In the genomic region with DNA sequence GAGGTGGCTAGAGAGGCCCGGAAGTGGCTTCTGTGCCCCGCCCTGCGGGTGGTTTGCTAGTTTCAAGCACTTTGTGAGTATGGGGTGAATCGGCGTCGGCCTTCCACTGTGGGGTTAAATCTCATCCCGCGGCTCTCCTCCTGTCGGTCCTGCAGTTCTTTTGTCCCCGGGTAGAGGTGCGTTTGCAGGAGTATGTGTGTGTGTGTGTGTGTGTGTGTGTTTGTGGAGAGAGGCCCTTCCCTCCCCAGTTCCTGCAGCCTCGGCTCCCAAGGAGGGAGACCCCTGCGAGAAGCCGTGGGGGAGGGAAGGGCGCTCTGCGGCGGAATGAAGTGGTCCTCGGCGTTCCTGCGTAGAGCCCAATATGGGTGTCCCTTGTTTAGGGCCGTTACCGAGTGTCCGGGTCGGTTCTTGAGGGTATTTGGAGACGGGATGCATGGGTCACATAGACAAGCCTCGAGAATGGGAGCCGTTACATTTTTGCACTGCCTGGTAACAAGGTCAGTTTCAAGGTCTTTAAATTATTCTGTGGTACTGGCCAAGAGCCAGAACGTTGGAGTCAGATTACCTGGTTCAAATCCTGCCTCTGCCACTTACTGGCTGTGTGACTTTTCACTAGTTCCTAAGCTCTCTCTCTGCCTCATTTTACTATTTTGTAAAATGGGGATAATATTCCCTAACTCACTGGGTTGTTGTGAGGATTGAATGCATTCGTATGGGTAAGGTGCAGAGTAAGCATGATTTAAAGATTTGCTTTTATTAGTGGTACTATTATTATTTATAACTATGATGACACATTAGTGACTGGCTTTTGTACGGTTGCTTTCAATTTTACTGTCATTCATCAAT, we compare ENCODE assay signal across 1 cellular context.
TF ChIP-seq lines count a peak whose summit lies in the region.

A gene (plus strand): TSS at position 56 of the 846 bp plus-strand sequence. CDS start 9,640 bp downstream, outside the sequence.

TF ChIP-seq in HepG2, 621 proteins besides CTCF, POLR2A, EP300 and RAD21 (continued from another document and continues in another):
- TF ChIP-seq, protein P1, sequence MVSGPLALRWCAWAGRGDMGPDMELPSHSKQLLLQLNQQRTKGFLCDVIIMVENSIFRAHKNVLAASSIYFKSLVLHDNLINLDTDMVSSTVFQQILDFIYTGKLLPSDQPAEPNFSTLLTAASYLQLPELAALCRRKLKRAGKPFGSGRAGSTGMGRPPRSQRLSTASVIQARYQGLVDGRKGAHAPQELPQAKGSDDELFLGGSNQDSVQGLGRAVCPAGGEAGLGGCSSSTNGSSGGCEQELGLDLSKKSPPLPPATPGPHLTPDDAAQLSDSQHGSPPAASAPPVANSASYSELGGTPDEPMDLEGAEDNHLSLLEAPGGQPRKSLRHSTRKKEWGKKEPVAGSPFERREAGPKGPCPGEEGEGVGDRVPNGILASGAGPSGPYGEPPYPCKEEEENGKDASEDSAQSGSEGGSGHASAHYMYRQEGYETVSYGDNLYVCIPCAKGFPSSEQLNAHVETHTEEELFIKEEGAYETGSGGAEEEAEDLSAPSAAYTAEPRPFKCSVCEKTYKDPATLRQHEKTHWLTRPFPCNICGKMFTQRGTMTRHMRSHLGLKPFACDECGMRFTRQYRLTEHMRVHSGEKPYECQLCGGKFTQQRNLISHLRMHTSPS (CRISPR knock-in tag; IDR thresholded peaks at IDR 0.05; ENCODE audit: low read depth), result no peak
- TF ChIP-seq ZNF572 (CRISPR knock-in tag; IDR thresholded peaks at IDR 0.05), result peak; percentile 96; the same call in 1 of the 2 replicates
- TF ChIP-seq ZNF746 (CRISPR knock-in tag; IDR thresholded peaks at IDR 0.05), result no peak
- TF ChIP-seq KDM3A (CRISPR knock-in tag; IDR thresholded peaks at IDR 0.05; ENCODE audit: low read depth), result 0 out of 2 replicates have a peak, but pooled peaks have one; percentile 59
- TF ChIP-seq, protein P2, sequence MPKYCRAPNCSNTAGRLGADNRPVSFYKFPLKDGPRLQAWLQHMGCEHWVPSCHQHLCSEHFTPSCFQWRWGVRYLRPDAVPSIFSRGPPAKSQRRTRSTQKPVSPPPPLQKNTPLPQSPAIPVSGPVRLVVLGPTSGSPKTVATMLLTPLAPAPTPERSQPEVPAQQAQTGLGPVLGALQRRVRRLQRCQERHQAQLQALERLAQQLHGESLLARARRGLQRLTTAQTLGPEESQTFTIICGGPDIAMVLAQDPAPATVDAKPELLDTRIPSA (CRISPR knock-in tag; IDR thresholded peaks at IDR 0.05; ENCODE audit: borderline replicate concordance), result no peak; the same call in 1 of the 2 replicates
- no peak for TF ChIP-seq EZH2 (conservative IDR thresholded peaks at IDR 0.05; ENCODE audit: low read depth, low read length)
- TF ChIP-seq, protein P3, sequence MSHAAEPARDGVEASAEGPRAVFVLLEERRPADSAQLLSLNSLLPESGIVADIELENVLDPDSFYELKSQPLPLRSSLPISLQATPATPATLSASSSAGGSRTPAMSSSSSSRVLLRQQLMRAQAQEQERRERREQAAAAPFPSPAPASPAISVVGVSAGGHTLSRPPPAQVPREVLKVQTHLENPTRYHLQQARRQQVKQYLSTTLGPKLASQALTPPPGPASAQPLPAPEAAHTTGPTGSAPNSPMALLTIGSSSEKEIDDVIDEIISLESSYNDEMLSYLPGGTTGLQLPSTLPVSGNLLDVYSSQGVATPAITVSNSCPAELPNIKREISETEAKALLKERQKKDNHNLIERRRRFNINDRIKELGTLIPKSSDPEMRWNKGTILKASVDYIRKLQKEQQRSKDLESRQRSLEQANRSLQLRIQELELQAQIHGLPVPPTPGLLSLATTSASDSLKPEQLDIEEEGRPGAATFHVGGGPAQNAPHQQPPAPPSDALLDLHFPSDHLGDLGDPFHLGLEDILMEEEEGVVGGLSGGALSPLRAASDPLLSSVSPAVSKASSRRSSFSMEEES (CRISPR knock-in tag; IDR thresholded peaks at IDR 0.05), result no peak
- no peak for TF ChIP-seq NCOR1 (IDR thresholded peaks at IDR 0.05; ENCODE audit: borderline replicate concordance, low read length)
- TF ChIP-seq, protein P4, sequence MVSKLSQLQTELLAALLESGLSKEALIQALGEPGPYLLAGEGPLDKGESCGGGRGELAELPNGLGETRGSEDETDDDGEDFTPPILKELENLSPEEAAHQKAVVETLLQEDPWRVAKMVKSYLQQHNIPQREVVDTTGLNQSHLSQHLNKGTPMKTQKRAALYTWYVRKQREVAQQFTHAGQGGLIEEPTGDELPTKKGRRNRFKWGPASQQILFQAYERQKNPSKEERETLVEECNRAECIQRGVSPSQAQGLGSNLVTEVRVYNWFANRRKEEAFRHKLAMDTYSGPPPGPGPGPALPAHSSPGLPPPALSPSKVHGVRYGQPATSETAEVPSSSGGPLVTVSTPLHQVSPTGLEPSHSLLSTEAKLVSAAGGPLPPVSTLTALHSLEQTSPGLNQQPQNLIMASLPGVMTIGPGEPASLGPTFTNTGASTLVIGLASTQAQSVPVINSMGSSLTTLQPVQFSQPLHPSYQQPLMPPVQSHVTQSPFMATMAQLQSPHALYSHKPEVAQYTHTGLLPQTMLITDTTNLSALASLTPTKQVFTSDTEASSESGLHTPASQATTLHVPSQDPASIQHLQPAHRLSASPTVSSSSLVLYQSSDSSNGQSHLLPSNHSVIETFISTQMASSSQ (IDR thresholded peaks at IDR 0.05; ENCODE audit: low read depth), result no peak; the same call in 1 of the 2 replicates
- TF ChIP-seq, protein P4 (CRISPR knock-in tag; IDR thresholded peaks at IDR 0.05; ENCODE audit: borderline replicate concordance), result peak; percentile 76
- TF ChIP-seq NFE2L1 (CRISPR knock-in tag; IDR thresholded peaks at IDR 0.05; ENCODE audit: borderline replicate concordance), result no peak
- no peak for TF ChIP-seq NPAS2 (CRISPR knock-in tag; IDR thresholded peaks at IDR 0.05; ENCODE audit: borderline replicate concordance)
- no peak for TF ChIP-seq ZNF282 (IDR thresholded peaks at IDR 0.05; ENCODE audit: partially characterized antibody)
- TF ChIP-seq, protein P5, sequence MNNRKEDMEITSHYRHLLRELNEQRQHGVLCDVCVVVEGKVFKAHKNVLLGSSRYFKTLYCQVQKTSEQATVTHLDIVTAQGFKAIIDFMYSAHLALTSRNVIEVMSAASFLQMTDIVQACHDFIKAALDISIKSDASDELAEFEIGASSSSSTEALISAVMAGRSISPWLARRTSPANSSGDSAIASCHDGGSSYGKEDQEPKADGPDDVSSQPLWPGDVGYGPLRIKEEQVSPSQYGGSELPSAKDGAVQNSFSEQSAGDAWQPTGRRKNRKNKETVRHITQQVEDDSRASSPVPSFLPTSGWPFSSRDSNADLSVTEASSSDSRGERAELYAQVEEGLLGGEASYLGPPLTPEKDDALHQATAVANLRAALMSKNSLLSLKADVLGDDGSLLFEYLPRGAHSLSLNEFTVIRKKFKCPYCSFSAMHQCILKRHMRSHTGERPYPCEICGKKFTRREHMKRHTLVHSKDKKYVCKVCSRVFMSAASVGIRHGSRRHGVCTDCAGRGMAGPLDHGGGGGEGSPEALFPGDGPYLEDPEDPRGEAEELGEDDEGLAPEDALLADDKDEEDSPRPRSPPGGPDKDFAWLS (CRISPR knock-in tag; IDR thresholded peaks at IDR 0.05; ENCODE audit: borderline replicate concordance), result no peak
- peak; percentile 93 for TF ChIP-seq KMT2A (CRISPR knock-in tag; IDR thresholded peaks at IDR 0.05)
- 0 out of 2 replicates have a peak, but pooled peaks have one; percentile 7 for TF ChIP-seq MAF1 (CRISPR knock-in tag; IDR thresholded peaks at IDR 0.05; ENCODE audit: borderline replicate concordance)
- TF ChIP-seq ELF3 (CRISPR knock-in tag; IDR thresholded peaks at IDR 0.05), result peak; percentile 84; the same call in 1 of the 2 replicates
- TF ChIP-seq, protein P6, sequence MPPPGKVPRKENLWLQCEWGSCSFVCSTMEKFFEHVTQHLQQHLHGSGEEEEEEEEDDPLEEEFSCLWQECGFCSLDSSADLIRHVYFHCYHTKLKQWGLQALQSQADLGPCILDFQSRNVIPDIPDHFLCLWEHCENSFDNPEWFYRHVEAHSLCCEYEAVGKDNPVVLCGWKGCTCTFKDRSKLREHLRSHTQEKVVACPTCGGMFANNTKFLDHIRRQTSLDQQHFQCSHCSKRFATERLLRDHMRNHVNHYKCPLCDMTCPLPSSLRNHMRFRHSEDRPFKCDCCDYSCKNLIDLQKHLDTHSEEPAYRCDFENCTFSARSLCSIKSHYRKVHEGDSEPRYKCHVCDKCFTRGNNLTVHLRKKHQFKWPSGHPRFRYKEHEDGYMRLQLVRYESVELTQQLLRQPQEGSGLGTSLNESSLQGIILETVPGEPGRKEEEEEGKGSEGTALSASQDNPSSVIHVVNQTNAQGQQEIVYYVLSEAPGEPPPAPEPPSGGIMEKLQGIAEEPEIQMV (CRISPR knock-in tag; IDR thresholded peaks at IDR 0.05; ENCODE audit: low read depth), result no peak
- TF ChIP-seq TCF12 (IDR thresholded peaks at IDR 0.05), result no peak
- TF ChIP-seq TCF12 (CRISPR knock-in tag; IDR thresholded peaks at IDR 0.05), result 0 out of 2 replicates have a peak, but pooled peaks have one; percentile 31
- TF ChIP-seq, protein P7, sequence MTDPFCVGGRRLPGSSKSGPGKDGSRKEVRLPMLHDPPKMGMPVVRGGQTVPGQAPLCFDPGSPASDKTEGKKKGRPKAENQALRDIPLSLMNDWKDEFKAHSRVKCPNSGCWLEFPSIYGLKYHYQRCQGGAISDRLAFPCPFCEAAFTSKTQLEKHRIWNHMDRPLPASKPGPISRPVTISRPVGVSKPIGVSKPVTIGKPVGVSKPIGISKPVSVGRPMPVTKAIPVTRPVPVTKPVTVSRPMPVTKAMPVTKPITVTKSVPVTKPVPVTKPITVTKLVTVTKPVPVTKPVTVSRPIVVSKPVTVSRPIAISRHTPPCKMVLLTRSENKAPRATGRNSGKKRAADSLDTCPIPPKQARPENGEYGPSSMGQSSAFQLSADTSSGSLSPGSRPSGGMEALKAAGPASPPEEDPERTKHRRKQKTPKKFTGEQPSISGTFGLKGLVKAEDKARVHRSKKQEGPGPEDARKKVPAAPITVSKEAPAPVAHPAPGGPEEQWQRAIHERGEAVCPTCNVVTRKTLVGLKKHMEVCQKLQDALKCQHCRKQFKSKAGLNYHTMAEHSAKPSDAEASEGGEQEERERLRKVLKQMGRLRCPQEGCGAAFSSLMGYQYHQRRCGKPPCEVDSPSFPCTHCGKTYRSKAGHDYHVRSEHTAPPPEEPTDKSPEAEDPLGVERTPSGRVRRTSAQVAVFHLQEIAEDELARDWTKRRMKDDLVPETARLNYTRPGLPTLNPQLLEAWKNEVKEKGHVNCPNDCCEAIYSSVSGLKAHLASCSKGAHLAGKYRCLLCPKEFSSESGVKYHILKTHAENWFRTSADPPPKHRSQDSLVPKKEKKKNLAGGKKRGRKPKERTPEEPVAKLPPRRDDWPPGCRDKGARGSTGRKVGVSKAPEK (CRISPR knock-in tag; IDR thresholded peaks at IDR 0.05; ENCODE audit: borderline replicate concordance), result peak; percentile 76; the same call in 1 of the 2 replicates
- TF ChIP-seq TBX3 (IDR thresholded peaks at IDR 0.05; ENCODE audit: borderline replicate concordance), result 0 out of 2 replicates have a peak, but pooled peaks have one; percentile 23
- TF ChIP-seq GZF1 (CRISPR knock-in tag; IDR thresholded peaks at IDR 0.05), result peak; percentile 74; the same call in 1 of the 2 replicates
- TF ChIP-seq SMARCC2 (IDR thresholded peaks at IDR 0.05), result no peak
- TF ChIP-seq, protein P8, sequence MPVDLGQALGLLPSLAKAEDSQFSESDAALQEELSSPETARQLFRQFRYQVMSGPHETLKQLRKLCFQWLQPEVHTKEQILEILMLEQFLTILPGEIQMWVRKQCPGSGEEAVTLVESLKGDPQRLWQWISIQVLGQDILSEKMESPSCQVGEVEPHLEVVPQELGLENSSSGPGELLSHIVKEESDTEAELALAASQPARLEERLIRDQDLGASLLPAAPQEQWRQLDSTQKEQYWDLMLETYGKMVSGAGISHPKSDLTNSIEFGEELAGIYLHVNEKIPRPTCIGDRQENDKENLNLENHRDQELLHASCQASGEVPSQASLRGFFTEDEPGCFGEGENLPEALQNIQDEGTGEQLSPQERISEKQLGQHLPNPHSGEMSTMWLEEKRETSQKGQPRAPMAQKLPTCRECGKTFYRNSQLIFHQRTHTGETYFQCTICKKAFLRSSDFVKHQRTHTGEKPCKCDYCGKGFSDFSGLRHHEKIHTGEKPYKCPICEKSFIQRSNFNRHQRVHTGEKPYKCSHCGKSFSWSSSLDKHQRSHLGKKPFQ (CRISPR knock-in tag; IDR thresholded peaks at IDR 0.05; ENCODE audit: insufficient replicate concordance), result no peak
- TF ChIP-seq, protein P9, sequence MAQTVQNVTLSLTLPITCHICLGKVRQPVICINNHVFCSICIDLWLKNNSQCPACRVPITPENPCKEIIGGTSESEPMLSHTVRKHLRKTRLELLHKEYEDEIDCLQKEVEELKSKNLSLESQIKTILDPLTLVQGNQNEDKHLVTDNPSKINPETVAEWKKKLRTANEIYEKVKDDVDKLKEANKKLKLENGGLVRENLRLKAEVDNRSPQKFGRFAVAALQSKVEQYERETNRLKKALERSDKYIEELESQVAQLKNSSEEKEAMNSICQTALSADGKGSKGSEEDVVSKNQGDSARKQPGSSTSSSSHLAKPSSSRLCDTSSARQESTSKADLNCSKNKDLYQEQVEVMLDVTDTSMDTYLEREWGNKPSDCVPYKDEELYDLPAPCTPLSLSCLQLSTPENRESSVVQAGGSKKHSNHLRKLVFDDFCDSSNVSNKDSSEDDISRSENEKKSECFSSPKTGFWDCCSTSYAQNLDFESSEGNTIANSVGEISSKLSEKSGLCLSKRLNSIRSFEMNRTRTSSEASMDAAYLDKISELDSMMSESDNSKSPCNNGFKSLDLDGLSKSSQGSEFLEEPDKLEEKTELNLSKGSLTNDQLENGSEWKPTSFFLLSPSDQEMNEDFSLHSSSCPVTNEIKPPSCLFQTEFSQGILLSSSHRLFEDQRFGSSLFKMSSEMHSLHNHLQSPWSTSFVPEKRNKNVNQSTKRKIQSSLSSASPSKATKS (CRISPR knock-in tag; IDR thresholded peaks at IDR 0.05), result no peak
